ENCODE assay signal across 18 cellular contexts in the genomic region with DNA sequence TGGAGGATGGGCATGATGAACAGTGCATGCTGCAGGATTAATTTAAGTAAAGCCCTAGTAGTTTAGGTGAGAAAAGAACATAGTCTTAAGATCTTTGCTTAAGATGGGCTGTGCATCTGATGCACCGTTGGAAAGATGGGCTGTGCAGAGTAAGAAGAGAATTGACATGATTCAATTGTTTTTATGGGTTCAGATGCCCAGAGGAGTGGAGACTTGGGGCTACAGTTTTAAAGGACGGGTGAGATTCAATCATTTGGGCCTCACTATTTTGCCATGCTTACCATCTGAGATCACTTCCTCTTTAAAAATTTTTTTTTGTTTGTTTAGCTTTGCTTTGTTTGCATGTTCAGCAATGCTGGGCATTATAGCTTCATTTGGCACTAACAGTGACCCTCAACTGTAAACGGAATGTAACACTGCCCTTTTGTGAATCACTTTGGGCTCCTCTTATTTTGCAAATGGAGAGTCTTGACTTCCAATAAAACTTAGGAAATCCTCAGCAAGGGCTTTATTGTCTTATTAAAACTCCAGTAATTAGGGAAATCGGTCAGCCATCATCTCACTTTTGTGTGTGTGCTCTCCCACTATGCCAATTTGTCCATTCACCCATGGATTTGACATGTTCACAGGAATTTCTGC.
"Had no signal": no experiment of that assay in that cellular context is flagged by ENCODE, and none has a peak within 500 bp of the region (broad histone marks: within the 10 kb centered on the region; RNA-seq: fewer than 3 reads in every experiment).

No MANE protein-coding gene starts in this region.

- H3K27ac Mint-ChIP-seq: activated CD4-positive, alpha-beta memory T cell treated with anti-CD3 and anti-CD28 coated beads for 36 hours; activated naive CD8-positive, alpha-beta T cell treated with anti-CD3 and anti-CD28 coated beads for 36 hours; natural killer cell had no signal

- H3K4me1 ChIP-seq: body of pancreas, esophagus muscularis mucosa, heart right ventricle, lower lobe of right lung, right atrium auricular region, tibial nerve had no signal

- ATAC-seq: body of pancreas; heart right ventricle; left colon; lower lobe of right lung; natural killer cell; stimulated activated naive CD8-positive, alpha-beta T cell treated with anti-CD3 and anti-CD28 coated beads, Interleukin-15, Interleukin-2, amounts not matched to agents 100 U/mL and 50 U/mL, for 24 hours had no signal

- H3K4me3 Mint-ChIP-seq: activated CD4-positive, alpha-beta memory T cell treated with anti-CD3 and anti-CD28 coated beads for 36 hours; activated naive CD8-positive, alpha-beta T cell treated with anti-CD3 and anti-CD28 coated beads for 36 hours; natural killer cell had no signal

- H3K36me3 ChIP-seq: esophagus muscularis mucosa, heart right ventricle, lower lobe of right lung, right atrium auricular region, tibial nerve had no signal

- H3K27ac ChIP-seq: body of pancreas, esophagus muscularis mucosa, heart right ventricle, lower lobe of right lung, right atrium auricular region, skin epidermis, tibial nerve had no signal

- H3K27me3 Mint-ChIP-seq: activated CD4-positive, alpha-beta memory T cell treated with anti-CD3 and anti-CD28 coated beads for 36 hours had no signal

- DNase-seq: activated CD4-positive, alpha-beta memory T cell treated with anti-CD3 and anti-CD28 coated beads for 36 hours; activated CD4-positive, alpha-beta T cell treated with anti-CD3 and anti-CD28 coated beads for 4 hours; activated naive CD8-positive, alpha-beta T cell treated with anti-CD3 and anti-CD28 coated beads for 36 hours; amygdala; body of pancreas; caudate nucleus; heart right ventricle; islet precursor cell; left colon; lower lobe of right lung; natural killer cell; occipital lobe; stimulated activated naive CD8-positive, alpha-beta T cell treated with anti-CD3 and anti-CD28 coated beads, Interleukin-15, Interleukin-2, amounts not matched to agents 100 U/mL and 50 U/mL, for 24 hours; substantia nigra had no signal

- H3K36me3 Mint-ChIP-seq: activated CD4-positive, alpha-beta memory T cell treated with anti-CD3 and anti-CD28 coated beads for 36 hours; activated naive CD8-positive, alpha-beta T cell treated with anti-CD3 and anti-CD28 coated beads for 36 hours; natural killer cell had no signal

- H3K4me3 ChIP-seq: body of pancreas, esophagus muscularis mucosa, heart right ventricle, lower lobe of right lung, right atrium auricular region, skin epidermis, tibial nerve had no signal

- H3K4me1 Mint-ChIP-seq: activated naive CD8-positive, alpha-beta T cell treated with anti-CD3 and anti-CD28 coated beads for 36 hours; natural killer cell had no signal

- H3K9me3 ChIP-seq: body of pancreas had no signal

- H3K27me3 ChIP-seq: body of pancreas, esophagus muscularis mucosa, heart right ventricle, right atrium auricular region, tibial nerve had no signal
